Comparison of ENCODE assay signal across 16 cellular contexts in the genomic region with DNA sequence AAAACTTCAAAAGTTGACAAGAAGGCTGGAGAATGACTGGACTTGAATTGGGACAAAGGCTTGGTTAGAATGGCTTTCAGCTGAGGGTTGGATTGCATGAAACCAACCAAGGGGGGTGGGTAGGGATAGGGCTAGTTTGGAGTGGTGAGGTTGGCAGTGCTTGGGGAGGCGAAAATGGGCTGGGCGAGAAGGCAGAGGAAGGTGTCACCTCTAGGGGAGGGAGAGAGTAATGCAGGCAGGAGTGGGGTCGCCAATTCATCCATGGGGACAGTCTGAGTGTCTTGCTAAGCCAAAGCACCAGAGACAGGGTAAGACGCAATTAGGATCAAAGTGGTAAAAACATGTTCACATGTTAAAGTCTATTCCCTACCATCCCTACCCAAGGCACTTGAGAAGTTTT. TPM values are rescaled to one million over a fixed set of nuclear protein-coding genes. Genes with fewer than 3 reads are reported as not detected.
DNase-seq lines count a peak whose midpoint lies in the region; ATAC-seq, FAIRE-seq and TF ChIP-seq lines count a peak whose summit lies in the region.
"Had no signal": no experiment of that assay in that cellular context is flagged by ENCODE, and none has a peak within 500 bp of the region (broad histone marks: within the 10 kb centered on the region; RNA-seq: fewer than 3 reads in every experiment).

No MANE protein-coding gene starts in this region.

- ATAC-seq in activated CD8-positive, alpha-beta memory T cell treated with anti-CD3 and anti-CD28 coated beads, Interleukin-2, amount 10 ng/mL, durations not matched to agents 7 days and 5 days = peak; percentile 42
- ATAC-seq: heart right ventricle, upper lobe of right lung had no signal

- no peaks in the 10 kb centered on the region for H4K20me1 ChIP-seq in osteoblast (ENCODE audit: insufficient read depth, low read length)

- no peak for DNase-seq in activated CD8-positive, alpha-beta memory T cell treated with anti-CD3 and anti-CD28 coated beads, Interleukin-2, amount 10 ng/mL, durations not matched to agents 7 days and 5 days
- DNase-seq in activated CD8-positive, alpha-beta memory T cell treated with anti-CD3 and anti-CD28 coated beads for 24 hours = no peak
- DNase-seq in HFFc6 = no peak
- peak; percentile 40 for DNase-seq in chondrocyte (ENCODE audit: low spot score)
- DNase-seq in osteoblast (ENCODE audit: insufficient read length, low spot score, missing footprints) = peak; percentile 48
- no peak for DNase-seq in GM19240 (ENCODE audit: insufficient read length, low spot score)
- no peak for DNase-seq in small intestine
- no peak for DNase-seq in SIG-M5 (lab: John Stamatoyannopoulos, UW)
- DNase-seq: activated CD4-positive, alpha-beta T cell treated with anti-CD3 and anti-CD28 coated beads, Interleukin-2, amount 10 ng/mL, durations not matched to agents 24 days and 14 days; activated naive CD8-positive, alpha-beta T cell treated with anti-CD3 and anti-CD28 coated beads, Interleukin-2, amount 10 ng/mL, durations not matched to agents 7 days and 5 days; heart right ventricle; MG63; NCI-H69; sigmoid colon; upper lobe of right lung had no signal

- CTCF ChIA-PET in activated CD8-positive, alpha-beta memory T cell treated with anti-CD3 and anti-CD28 coated beads, Interleukin-2, amount 10 ng/mL, durations not matched to agents 7 days and 5 days (lab: Charles Lee) = interaction anchor here (0.6 to 1.2 kb wide), 2 partner anchors 79 to 237 kb away, joined by 3 to 4 read pairs; no protein-coding TSS in a partner anchor

- H3K4me3 ChIP-seq in osteoblast (ENCODE audit: insufficient read depth, low read length) (no peak overlapping the region), small intestine (ENCODE audit: low read depth in 1 of 2, low read length in 2 of 2) (no peak overlapping the region)
- H3K4me3 ChIP-seq: heart right ventricle, MG63, sigmoid colon, upper lobe of right lung had no signal

- no peaks in the 10 kb centered on the region for H3K36me3 Mint-ChIP-seq in activated CD8-positive, alpha-beta memory T cell treated with anti-CD3 and anti-CD28 coated beads, Interleukin-2, amount 10 ng/mL, durations not matched to agents 7 days and 5 days
- H3K36me3 Mint-ChIP-seq in HFFc6 (ENCODE audit: low read depth) (no peaks in the 10 kb centered on the region), chondrocyte (ENCODE audit: low read depth) (no peaks in the 10 kb centered on the region)
- H3K36me3 Mint-ChIP-seq: activated naive CD8-positive, alpha-beta T cell treated with anti-CD3 and anti-CD28 coated beads, Interleukin-2, amount 10 ng/mL, durations not matched to agents 7 days and 5 days had no signal

- H3K27ac ChIP-seq in osteoblast (ENCODE audit: low read depth, low read length) = no peak overlapping the region
- no peak overlapping the region for H3K27ac ChIP-seq in small intestine (ENCODE audit: low read depth in 1 of 2, low read length in 1 of 2)
- H3K27ac ChIP-seq: C4-2B, heart right ventricle, sigmoid colon, upper lobe of right lung had no signal

- no peak overlapping the region for H3K4me3 Mint-ChIP-seq in activated CD8-positive, alpha-beta memory T cell treated with anti-CD3 and anti-CD28 coated beads, Interleukin-2, amount 10 ng/mL, durations not matched to agents 7 days and 5 days
- no peak overlapping the region for H3K4me3 Mint-ChIP-seq in HFFc6
- no peak overlapping the region for H3K4me3 Mint-ChIP-seq in chondrocyte (ENCODE audit: unreplicated experiment)
- H3K4me3 Mint-ChIP-seq: activated CD4-positive, alpha-beta T cell treated with anti-CD3 and anti-CD28 coated beads, Interleukin-2, amount 10 ng/mL, durations not matched to agents 24 days and 14 days; activated naive CD8-positive, alpha-beta T cell treated with anti-CD3 and anti-CD28 coated beads, Interleukin-2, amount 10 ng/mL, durations not matched to agents 7 days and 5 days had no signal

- H3K4me2 ChIP-seq in osteoblast (ENCODE audit: insufficient read depth, low read length) = no peak overlapping the region

- H3K9me3 ChIP-seq in osteoblast (ENCODE audit: low read depth, low read length) (no peaks in the 10 kb centered on the region), small intestine (ENCODE audit: control insufficient read depth, low read depth) (no peaks in the 10 kb centered on the region)
- H3K9me3 ChIP-seq: heart right ventricle, MG63, sigmoid colon, upper lobe of right lung had no signal

- no peaks in the 10 kb centered on the region for H3K9me3 Mint-ChIP-seq in activated CD8-positive, alpha-beta memory T cell treated with anti-CD3 and anti-CD28 coated beads, Interleukin-2, amount 10 ng/mL, durations not matched to agents 7 days and 5 days (ENCODE audit: low read depth)
- H3K9me3 Mint-ChIP-seq in HFFc6 (no peaks in the 10 kb centered on the region), chondrocyte (ENCODE audit: low read depth) (no peaks in the 10 kb centered on the region)
- H3K9me3 Mint-ChIP-seq: activated CD4-positive, alpha-beta T cell treated with anti-CD3 and anti-CD28 coated beads, Interleukin-2, amount 10 ng/mL, durations not matched to agents 24 days and 14 days; activated naive CD8-positive, alpha-beta T cell treated with anti-CD3 and anti-CD28 coated beads, Interleukin-2, amount 10 ng/mL, durations not matched to agents 7 days and 5 days had no signal

- TF ChIP-seq CTCF in HFFc6 (IDR thresholded peaks at IDR 0.05) (peak; percentile 49), chondrocyte (IDR thresholded peaks at IDR 0.05) (peak; percentile 27), osteoblast (IDR thresholded peaks at IDR 0.05; ENCODE audit: extremely low read depth, low read depth, low read length) (no peak)

- peaks cover 23% of the 10 kb centered on the region for H3K4me1 Mint-ChIP-seq in activated CD8-positive, alpha-beta memory T cell treated with anti-CD3 and anti-CD28 coated beads, Interleukin-2, amount 10 ng/mL, durations not matched to agents 7 days and 5 days
- peaks cover 11% of the 10 kb centered on the region for H3K4me1 Mint-ChIP-seq in HFFc6 (ENCODE audit: low read depth)
- peaks cover 4% of the 10 kb centered on the region for H3K4me1 Mint-ChIP-seq in chondrocyte (ENCODE audit: low read depth)

- H3K79me2 ChIP-seq in osteoblast (ENCODE audit: insufficient read depth, low read length) = no peaks in the 10 kb centered on the region

- H2AFZ ChIP-seq in osteoblast (ENCODE audit: low read length) = no peak overlapping the region

- peaks cover 58% of the 10 kb centered on the region for H3K27me3 Mint-ChIP-seq in activated CD8-positive, alpha-beta memory T cell treated with anti-CD3 and anti-CD28 coated beads, Interleukin-2, amount 10 ng/mL, durations not matched to agents 7 days and 5 days
- peaks cover 34% of the 10 kb centered on the region for H3K27me3 Mint-ChIP-seq in HFFc6 (ENCODE audit: insufficient read depth)
- H3K27me3 Mint-ChIP-seq in chondrocyte (ENCODE audit: low read depth) = peaks cover 19% of the 10 kb centered on the region

- no peak overlapping the region for H3K27ac Mint-ChIP-seq in activated CD8-positive, alpha-beta memory T cell treated with anti-CD3 and anti-CD28 coated beads, Interleukin-2, amount 10 ng/mL, durations not matched to agents 7 days and 5 days
- H3K27ac Mint-ChIP-seq in HFFc6 = no peak overlapping the region
- no peak overlapping the region for H3K27ac Mint-ChIP-seq in chondrocyte (ENCODE audit: unreplicated experiment)
- H3K27ac Mint-ChIP-seq: activated CD4-positive, alpha-beta T cell treated with anti-CD3 and anti-CD28 coated beads, Interleukin-2, amount 10 ng/mL, durations not matched to agents 24 days and 14 days; activated naive CD8-positive, alpha-beta T cell treated with anti-CD3 and anti-CD28 coated beads, Interleukin-2, amount 10 ng/mL, durations not matched to agents 7 days and 5 days had no signal

- H3K27me3 ChIP-seq in osteoblast (ENCODE audit: insufficient read depth, low read length) (peaks cover 51% of the 10 kb centered on the region), small intestine (ENCODE audit: control insufficient read depth in 2 of 2, insufficient read depth in 2 of 2, low read length in 2 of 2) (peaks cover 0 to 3% of the 10 kb centered on the region in 2 donors)

- peaks cover 3% of the 10 kb centered on the region for H3K4me1 ChIP-seq in osteoblast (ENCODE audit: insufficient read depth, low read length)
- H3K4me1 ChIP-seq in small intestine (ENCODE audit: control insufficient read depth in 2 of 2, insufficient read depth in 1 of 2, low read depth in 1 of 2, low read length in 1 of 2) = no peaks in the 10 kb centered on the region

- FAIRE-seq in small intestine (lab: Jason Lieb, UNC) = no peak

- no peaks in the 10 kb centered on the region for H3K36me3 ChIP-seq in osteoblast (ENCODE audit: insufficient read depth, low read length)
- H3K36me3 ChIP-seq in small intestine (ENCODE audit: control insufficient read depth in 2 of 2, insufficient read depth in 2 of 2, low read length in 2 of 2) = no peaks in the 10 kb centered on the region
- H3K36me3 ChIP-seq: heart right ventricle, MG63, sigmoid colon, upper lobe of right lung had no signal

- WGBS in small intestine, 3 donors = 61 to 76% (median 62%) methylated on average over 4 of the region's 4 CpGs

RNA-seq across cellular contexts. Expression of a gene that starts 6.2 kb away (rescaled TPM):
- total RNA-seq in activated CD8-positive, alpha-beta memory T cell treated with anti-CD3 and anti-CD28 coated beads, Interleukin-2, amount 10 ng/mL, durations not matched to agents 7 days and 5 days = not detected
- total RNA-seq in HFFc6 (2021; fragmentation: NEBNext Ultra II Directional; extraction: Animal tissue kit (Norgen Biotek cat#: 25700)) = not detected
- total RNA-seq in chondrocyte = not detected in 3 replicates
- under 0.01 and 0.88 TPM in 2 replicates for total RNA-seq in osteoblast
- polyA plus RNA-seq in small intestine = under 1 TPM in 1 of 3 donors, not detected in 2; 0.09 TPM
- total RNA-seq: activated CD4-positive, alpha-beta T cell treated with anti-CD3 and anti-CD28 coated beads, Interleukin-2, amount 10 ng/mL, durations not matched to agents 24 days and 14 days; activated naive CD8-positive, alpha-beta T cell treated with anti-CD3 and anti-CD28 coated beads, Interleukin-2, amount 10 ng/mL, durations not matched to agents 7 days and 5 days had no signal

RNA-seq across cellular contexts. Expression of a gene that starts 6.4 kb away (rescaled TPM):
- total RNA-seq in activated CD8-positive, alpha-beta memory T cell treated with anti-CD3 and anti-CD28 coated beads, Interleukin-2, amount 10 ng/mL, durations not matched to agents 7 days and 5 days = not detected
- total RNA-seq in HFFc6 (2021; fragmentation: NEBNext Ultra II Directional; extraction: Animal tissue kit (Norgen Biotek cat#: 25700)) = under 1 TPM; 0.12 to 0.34 (median 0.24) TPM
- total RNA-seq in chondrocyte (4.1 to 6.5 TPM (median 6.4 TPM) in 3 replicates), osteoblast (1.8 and 2.7 TPM in 2 replicates)
- 1 to 10 TPM in 1 of 3 donors, not detected in 2; 1.1 TPM for polyA plus RNA-seq in small intestine
- total RNA-seq: activated CD4-positive, alpha-beta T cell treated with anti-CD3 and anti-CD28 coated beads, Interleukin-2, amount 10 ng/mL, durations not matched to agents 24 days and 14 days; activated naive CD8-positive, alpha-beta T cell treated with anti-CD3 and anti-CD28 coated beads, Interleukin-2, amount 10 ng/mL, durations not matched to agents 7 days and 5 days had no signal

RNA-seq across cellular contexts. Expression of a gene that starts 23.1 kb away (rescaled TPM):
- 10 to 100 TPM; 28.0 to 29.0 TPM for total RNA-seq in activated CD8-positive, alpha-beta memory T cell treated with anti-CD3 and anti-CD28 coated beads, Interleukin-2, amount 10 ng/mL, durations not matched to agents 7 days and 5 days
- total RNA-seq in HFFc6 (2021; fragmentation: NEBNext Ultra II Directional; extraction: Animal tissue kit (Norgen Biotek cat#: 25700)) = 10 to 100 TPM in 5 of 6 experiments, 1 to 10 TPM in 1; 8.6 to 18.2 (median 15.2) TPM
- total RNA-seq in chondrocyte (6.5 to 12.6 TPM (median 7.1 TPM) in 3 replicates), osteoblast (3.5 and 4.3 TPM in 2 replicates)
- polyA plus RNA-seq in small intestine = 10 to 100 TPM; 10.8 to 17.7 (median 11.5) TPM

RNA-seq across cellular contexts. Expression of a gene that starts 24.1 kb away (rescaled TPM):
- 100 to 1,000 TPM; 137 to 171 TPM for total RNA-seq in activated CD8-positive, alpha-beta memory T cell treated with anti-CD3 and anti-CD28 coated beads, Interleukin-2, amount 10 ng/mL, durations not matched to agents 7 days and 5 days
- total RNA-seq in HFFc6 (2021; fragmentation: NEBNext Ultra II Directional; extraction: Animal tissue kit (Norgen Biotek cat#: 25700)) = 10 to 100 TPM; 68.1 to 84.3 (median 75.4) TPM
- total RNA-seq in chondrocyte = 74.5 to 77.7 TPM (median 74.9 TPM) in 3 replicates
- 63.9 and 71.3 TPM in 2 replicates for total RNA-seq in osteoblast
- polyA plus RNA-seq in small intestine = 10 to 100 TPM in 1 of 3 donors, 1 to 10 TPM in 2; 8.7 to 42.6 (median 10.0) TPM

Comparison
In these comparisons a context has a peak if more than half of its experiments do, and no peak if none do; other contexts are left out.
1. DNase-seq: peak in chondrocyte (single experiment) and osteoblast (single experiment); none in activated CD8-positive, alpha-beta memory T cell treated with anti-CD3 and anti-CD28 coated beads, Interleukin-2, amount 10 ng/mL, durations not matched to agents 7 days and 5 days (single experiment), activated CD8-positive, alpha-beta memory T cell treated with anti-CD3 and anti-CD28 coated beads for 24 hours (single experiment), HFFc6 (single experiment), GM19240 (single experiment), small intestine (single experiment) and SIG-M5 (single experiment).